ENCODE assay signal across 16 cellular contexts in genomic region chr1:229133151-229133550, GRCh38.
"Had no signal": no experiment of that assay in that cellular context is flagged by ENCODE, and none has a peak within 500 bp of the region (broad histone marks: within the 10 kb centered on the region; RNA-seq: fewer than 3 reads in every experiment).

No MANE protein-coding gene starts in this region.

- H3K4me3 ChIP-seq: left lung, sigmoid colon, spleen, upper lobe of right lung had no signal

- H3K9me3 ChIP-seq: sigmoid colon, upper lobe of right lung had no signal

- ATAC-seq: left lung; stimulated activated memory B cell treated with anti-CD40 and anti-IgM and Interleukin-4, amounts not matched to agents 10 μg/mL and 1 μg/mL and 100 μg/mL, for 72 hours; upper lobe of right lung had no signal

- H3K27ac ChIP-seq: sigmoid colon, spleen, upper lobe of right lung had no signal

- DNase-seq: activated CD4-positive, alpha-beta T cell treated with anti-CD3 and anti-CD28 coated beads, Interleukin-2, amount 10 ng/mL, durations not matched to agents 7 days and 5 days; activated gamma-delta T cell; caudate nucleus; erythroblast; foreskin melanocyte; left lung; sigmoid colon; spleen; stimulated activated CD4-positive, alpha-beta T cell treated with anti-CD3 and anti-CD28 coated beads, Interleukin-4, amount 100 ng/mL, for 4 hours; T-helper 1 cell; T-helper 9 cell; upper lobe of right lung had no signal

- H3K36me3 ChIP-seq: left lung, sigmoid colon, spleen, upper lobe of right lung had no signal

- FAIRE-seq: colon, endometrium, keratinocyte had no signal

- H3K27me3 ChIP-seq: left lung, sigmoid colon, upper lobe of right lung had no signal
